In the genomic region with DNA sequence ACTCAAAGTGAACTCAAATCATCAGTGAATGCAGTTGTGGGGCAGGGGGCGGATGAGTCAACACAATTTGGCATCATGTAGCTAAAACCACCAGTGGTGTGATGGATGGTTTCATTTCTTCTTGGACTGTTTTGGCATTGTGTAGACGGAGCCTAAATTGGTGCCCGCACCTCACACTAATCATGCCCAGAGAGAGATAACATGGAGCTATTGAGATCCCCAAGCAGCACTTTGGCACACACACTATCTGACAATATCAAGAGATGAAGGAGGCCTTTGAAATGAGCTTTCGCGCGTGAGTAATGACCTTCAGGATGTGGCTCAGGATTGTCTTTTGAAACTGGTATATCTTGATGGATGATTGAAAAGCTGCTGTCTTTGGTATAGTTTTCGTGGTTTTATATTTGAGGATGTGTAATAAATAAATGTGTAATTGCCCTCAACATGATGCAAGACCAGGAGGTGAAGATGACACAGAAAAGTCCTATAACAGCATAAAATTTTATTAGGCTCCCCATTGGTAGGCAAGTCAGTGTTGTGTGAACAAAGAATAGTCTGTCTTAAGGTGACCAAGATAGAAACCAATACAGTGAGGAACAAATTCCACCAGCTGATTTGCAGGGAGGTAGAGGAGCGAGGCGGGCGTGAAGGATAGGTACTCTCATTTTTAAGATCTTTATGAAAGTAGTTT, we compare ENCODE assay signal across 15 cellular contexts.
DNase-seq lines count a peak whose midpoint lies in the region; ATAC-seq and TF ChIP-seq lines count a peak whose summit lies in the region.
"Had no signal": no experiment of that assay in that cellular context is flagged by ENCODE, and none has a peak within 500 bp of the region (broad histone marks: within the 10 kb centered on the region; RNA-seq: fewer than 3 reads in every experiment).

No MANE protein-coding gene starts in this region.

- ATAC-seq in activated CD8-positive, alpha-beta memory T cell treated with anti-CD3 and anti-CD28 coated beads, Interleukin-2, amount 10 ng/mL, durations not matched to agents 7 days and 5 days, result peak; percentile 33
- ATAC-seq in stimulated activated naive CD8-positive, alpha-beta T cell treated with anti-CD3 and anti-CD28 coated beads, Interleukin-15, Interleukin-2, amounts not matched to agents 100 U/mL and 50 U/mL, for 24 hours, result peak; percentile 85
- ATAC-seq in HG03571 (IDR thresholded peaks at IDR 0.05; ENCODE audit: unreplicated experiment) (no peak), right lobe of liver (no peak)

- H3K4me3 ChIP-seq in OCI-LY3 (ENCODE audit: low read length) (no peak overlapping the region), right lobe of liver (no peak overlapping the region), H7 (ENCODE audit: insufficient read depth, low read depth, low read length) (no peak overlapping the region)
- H3K4me3 ChIP-seq: lung, Peyer's patch, tibial nerve had no signal

- no peak overlapping the region for H3K9ac ChIP-seq in OCI-LY3 (ENCODE audit: low read length)

- peak overlapping the region; percentile 11; the same call in 1 of the 2 replicates for H3K27ac ChIP-seq in OCI-LY3 (ENCODE audit: low read length)
- no peak overlapping the region for H3K27ac ChIP-seq in right lobe of liver
- H3K27ac ChIP-seq: Peyer's patch, tibial nerve had no signal

- TF ChIP-seq CTCF in OCI-LY3 (IDR thresholded peaks at IDR 0.05; ENCODE audit: low read depth, low read length) (no peak), right lobe of liver (IDR thresholded peaks at IDR 0.05) (no peak)

- intact Hi-C loops in right lobe of liver (cut with DNase I), result no loop called here

- WGBS in right lobe of liver (ENCODE audit: insufficient coverage, low coverage, low lambda C conversion rate, missing lambda C conversion rate), result 85% methylated on average over 8 of the region's 10 CpGs

- CTCF ChIA-PET in activated CD8-positive, alpha-beta memory T cell treated with anti-CD3 and anti-CD28 coated beads, Interleukin-2, amount 10 ng/mL, durations not matched to agents 7 days and 5 days (lab: Charles Lee), result interaction anchor here (1.0 to 1.2 kb wide), 2 partner anchors 11 to 16 kb away, joined by 3 to 5 read pairs; no protein-coding TSS in a partner anchor

- no peaks in the 10 kb centered on the region for H3K9me3 ChIP-seq in OCI-LY3 (ENCODE audit: insufficient read depth, low read length)
- no peaks in the 10 kb centered on the region for H3K9me3 ChIP-seq in right lobe of liver
- H3K9me3 ChIP-seq: Peyer's patch, tibial nerve had no signal

- H3K27me3 ChIP-seq in OCI-LY3 (ENCODE audit: low read depth, low read length), result no peaks in the 10 kb centered on the region
- H3K27me3 ChIP-seq in right lobe of liver, result no peaks in the 10 kb centered on the region
- H3K27me3 ChIP-seq in H7 (ENCODE audit: control insufficient read depth, insufficient read depth, low read length), result no peaks in the 10 kb centered on the region
- H3K27me3 ChIP-seq: Peyer's patch, tibial nerve had no signal

- no peaks in the 10 kb centered on the region for H4K20me1 ChIP-seq in OCI-LY3 (ENCODE audit: insufficient read depth, low read length)

- TF ChIP-seq POLR2A in right lobe of liver (IDR thresholded peaks at IDR 0.05), result no peak

- H3K4me1 Mint-ChIP-seq in activated CD8-positive, alpha-beta memory T cell treated with anti-CD3 and anti-CD28 coated beads, Interleukin-2, amount 10 ng/mL, durations not matched to agents 7 days and 5 days, result peaks cover 13% of the 10 kb centered on the region
- H3K4me1 Mint-ChIP-seq in activated naive CD8-positive, alpha-beta T cell treated with anti-CD3 and anti-CD28 coated beads for 36 hours, result peaks cover 35% of the 10 kb centered on the region

- no peak overlapping the region for H2AFZ ChIP-seq in OCI-LY3 (ENCODE audit: low read depth, low read length)

- no peak for DNase-seq in activated CD8-positive, alpha-beta memory T cell treated with anti-CD3 and anti-CD28 coated beads, Interleukin-2, amount 10 ng/mL, durations not matched to agents 7 days and 5 days
- DNase-seq in activated CD8-positive, alpha-beta memory T cell treated with anti-CD3 and anti-CD28 coated beads, Interleukin-2, amount 50 U/mL, for 4 hours, result no peak
- peak; percentile 50 for DNase-seq in activated naive CD8-positive, alpha-beta T cell treated with anti-CD3 and anti-CD28 coated beads for 36 hours
- peak; percentile 30 for DNase-seq in stimulated activated naive CD8-positive, alpha-beta T cell treated with anti-CD3 and anti-CD28 coated beads, Interleukin-15, Interleukin-2, amounts not matched to agents 100 U/mL and 50 U/mL, for 24 hours
- no peak for DNase-seq in right lobe of liver
- no peak for DNase-seq in H7
- DNase-seq: ACHN, activated gamma-delta T cell, cerebellar nuclear complex, erythroblast, Peyer's patch had no signal

- H3K4me2 ChIP-seq in OCI-LY3 (ENCODE audit: low read length), result peak overlapping the region; percentile 17

- H3K27ac Mint-ChIP-seq in activated CD8-positive, alpha-beta memory T cell treated with anti-CD3 and anti-CD28 coated beads, Interleukin-2, amount 10 ng/mL, durations not matched to agents 7 days and 5 days, result no peak overlapping the region
- peak overlapping the region; percentile 89 for H3K27ac Mint-ChIP-seq in activated naive CD8-positive, alpha-beta T cell treated with anti-CD3 and anti-CD28 coated beads for 36 hours

- H3K4me1 ChIP-seq in OCI-LY3 (ENCODE audit: low read length) (peaks cover 47% of the 10 kb centered on the region), right lobe of liver (no peaks in the 10 kb centered on the region)
- H3K4me1 ChIP-seq: Peyer's patch had no signal

- H3K79me2 ChIP-seq in OCI-LY3 (ENCODE audit: low read length), result no peaks in the 10 kb centered on the region

- H3K4me3 Mint-ChIP-seq in activated CD8-positive, alpha-beta memory T cell treated with anti-CD3 and anti-CD28 coated beads, Interleukin-2, amount 10 ng/mL, durations not matched to agents 7 days and 5 days, result no peak overlapping the region
- H3K4me3 Mint-ChIP-seq in activated naive CD8-positive, alpha-beta T cell treated with anti-CD3 and anti-CD28 coated beads for 36 hours, result no peak overlapping the region

- H3K36me3 ChIP-seq in OCI-LY3 (replicated peaks; ENCODE audit: low read depth, low read length) (no peaks in the 10 kb centered on the region), right lobe of liver (no peaks in the 10 kb centered on the region), H7 (replicated peaks; ENCODE audit: control insufficient read depth, insufficient read depth, low read length) (no peaks in the 10 kb centered on the region)
- H3K36me3 ChIP-seq: Peyer's patch, tibial nerve had no signal

- H3K36me3 Mint-ChIP-seq in activated CD8-positive, alpha-beta memory T cell treated with anti-CD3 and anti-CD28 coated beads, Interleukin-2, amount 10 ng/mL, durations not matched to agents 7 days and 5 days, result no peaks in the 10 kb centered on the region
- peaks cover 3% of the 10 kb centered on the region for H3K36me3 Mint-ChIP-seq in activated naive CD8-positive, alpha-beta T cell treated with anti-CD3 and anti-CD28 coated beads for 36 hours

- H3K27me3 Mint-ChIP-seq in activated CD8-positive, alpha-beta memory T cell treated with anti-CD3 and anti-CD28 coated beads, Interleukin-2, amount 10 ng/mL, durations not matched to agents 7 days and 5 days, result peaks cover 22% of the 10 kb centered on the region
- H3K27me3 Mint-ChIP-seq in activated naive CD8-positive, alpha-beta T cell treated with anti-CD3 and anti-CD28 coated beads for 36 hours, result peaks cover 12% of the 10 kb centered on the region

- peaks cover 2% of the 10 kb centered on the region for H3K9me3 Mint-ChIP-seq in activated CD8-positive, alpha-beta memory T cell treated with anti-CD3 and anti-CD28 coated beads, Interleukin-2, amount 10 ng/mL, durations not matched to agents 7 days and 5 days (ENCODE audit: low read depth)
- H3K9me3 Mint-ChIP-seq in activated naive CD8-positive, alpha-beta T cell treated with anti-CD3 and anti-CD28 coated beads for 36 hours, result peaks cover 3% of the 10 kb centered on the region

Comparison
In these comparisons a context has a peak if more than half of its experiments do, and no peak if none do; other contexts are left out.
1. ATAC-seq: peak in activated CD8-positive, alpha-beta memory T cell treated with anti-CD3 and anti-CD28 coated beads, Interleukin-2, amount 10 ng/mL, durations not matched to agents 7 days and 5 days (single experiment) and stimulated activated naive CD8-positive, alpha-beta T cell treated with anti-CD3 and anti-CD28 coated beads, Interleukin-15, Interleukin-2, amounts not matched to agents 100 U/mL and 50 U/mL, for 24 hours (single experiment); none in HG03571 (single experiment) and right lobe of liver (0 of 4).
2. DNase-seq: peak in activated naive CD8-positive, alpha-beta T cell treated with anti-CD3 and anti-CD28 coated beads for 36 hours (single experiment) and stimulated activated naive CD8-positive, alpha-beta T cell treated with anti-CD3 and anti-CD28 coated beads, Interleukin-15, Interleukin-2, amounts not matched to agents 100 U/mL and 50 U/mL, for 24 hours (single experiment); none in activated CD8-positive, alpha-beta memory T cell treated with anti-CD3 and anti-CD28 coated beads, Interleukin-2, amount 10 ng/mL, durations not matched to agents 7 days and 5 days (single experiment), activated CD8-positive, alpha-beta memory T cell treated with anti-CD3 and anti-CD28 coated beads, Interleukin-2, amount 50 U/mL, for 4 hours (single experiment), right lobe of liver (0 of 3) and H7 (single experiment).